ENCODE assay signal across 31 cellular contexts in the genomic region with DNA sequence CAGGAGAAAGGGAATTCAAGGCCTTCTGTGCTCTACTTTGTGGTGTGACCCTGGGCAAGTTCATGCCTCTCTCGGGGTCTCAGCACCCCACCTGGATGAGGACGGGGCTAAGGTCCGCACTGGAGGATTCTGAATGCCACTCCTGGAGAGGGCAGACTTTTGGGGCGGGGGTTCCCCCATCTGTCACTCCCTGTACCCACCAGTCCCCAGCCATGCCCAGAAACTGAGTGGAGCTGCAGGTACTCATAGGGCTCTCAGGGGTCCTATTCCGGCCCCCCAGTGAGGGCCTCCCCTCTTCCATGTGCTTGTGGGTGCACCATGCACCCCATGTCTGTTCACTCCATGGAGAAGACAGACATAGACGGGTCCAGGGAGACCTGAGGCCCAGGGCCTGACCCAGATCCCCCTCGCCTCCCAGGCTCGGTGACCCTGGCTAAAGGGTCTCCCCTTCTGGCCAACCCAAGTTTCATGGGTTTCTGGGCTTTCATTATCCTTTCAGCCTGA. TPM values are rescaled to one million over a fixed set of nuclear protein-coding genes. Genes with fewer than 3 reads are reported as not detected.
DNase-seq lines count a peak whose midpoint lies in the region; ATAC-seq and TF ChIP-seq lines count a peak whose summit lies in the region.
"Had no signal": no experiment of that assay in that cellular context is flagged by ENCODE, and none has a peak within 500 bp of the region (broad histone marks: within the 10 kb centered on the region; RNA-seq: fewer than 3 reads in every experiment).

No MANE protein-coding gene starts in this region.

- no peak overlapping the region for H2BK12ac ChIP-seq in neuronal stem cell (ENCODE audit: low read length)

- no peak overlapping the region for H3K4me2 ChIP-seq in neuronal stem cell (ENCODE audit: insufficient read depth, low read length, poor library complexity, severe bottlenecking)
- H3K4me2 ChIP-seq: A549, neural progenitor cell had no signal

- H2BK15ac ChIP-seq in neuronal stem cell (ENCODE audit: low read length), result no peak overlapping the region

- H3K27me3 ChIP-seq in body of pancreas (no peaks in the 10 kb centered on the region), neuronal stem cell (ENCODE audit: control insufficient read depth in 3 of 3, insufficient read depth in 3 of 3, low read depth in 1 of 3, low read length in 3 of 3) (peaks cover 0 to 8% (median 0%) of the 10 kb centered on the region in 3 experiments), vagina (no peaks in the 10 kb centered on the region)
- H3K27me3 ChIP-seq: neural progenitor cell, transverse colon had no signal

- peak; percentile 11 for DNase-seq in activated CD4-positive, alpha-beta memory T cell treated with anti-CD3 and anti-CD28 coated beads, Interleukin-2, amount 10 ng/mL, durations not matched to agents 7 days and 5 days
- no peak for DNase-seq in activated CD4-positive, alpha-beta memory T cell treated with anti-CD3 and anti-CD28 coated beads for 36 hours
- no peak for DNase-seq in body of pancreas
- no peak for DNase-seq in neuronal stem cell (ENCODE audit: low spot score)
- peak; percentile 60 to 77 for DNase-seq in vagina (ENCODE audit: extremely low spot score in 2 of 2)
- DNase-seq in NOMO-1 (lab: John Stamatoyannopoulos, UW; ENCODE audit: unreplicated experiment in 2 of 2), result no peak
- no peak for DNase-seq in NCI-H446 treated with DMSO at 0.1 percent for 48 hours (lab: John Stamatoyannopoulos, UW)
- DNase-seq: activated CD4-positive, alpha-beta T cell treated with anti-CD3 and anti-CD28 coated beads for 4 hours; amniotic stem cell; effector CD4-positive, alpha-beta T cell; MM.1S; NCI-H2029 treated with DMSO at 0.1 percent for 48 hours; NCI-H526; SHP77 treated with DMSO at 0.1 percent for 48 hours; stimulated activated CD8-positive, alpha-beta memory T cell treated with anti-CD3 and anti-CD28 coated beads, Interleukin-4, amount 100 ng/mL, for 48 hours; stimulated activated naive CD8-positive, alpha-beta T cell treated with anti-CD3 and anti-CD28 coated beads, Interleukin-15, amount 100 ng/mL, for 72 hours; transverse colon had no signal

- H3K27ac Mint-ChIP-seq in activated CD4-positive, alpha-beta memory T cell treated with anti-CD3 and anti-CD28 coated beads, Interleukin-2, amount 10 ng/mL, durations not matched to agents 7 days and 5 days, result no peak overlapping the region
- H3K27ac Mint-ChIP-seq in activated CD4-positive, alpha-beta memory T cell treated with anti-CD3 and anti-CD28 coated beads for 36 hours, result no peak overlapping the region
- H3K27ac Mint-ChIP-seq: activated naive CD4-positive, alpha-beta T cell treated with anti-CD3 and anti-CD28 coated beads, Interleukin-2, amount 50 U/mL, for 24 hours; B cell; CD8-positive, alpha-beta T cell; memory B cell; neural progenitor cell had no signal

- TF ChIP-seq CTCF in body of pancreas (IDR thresholded peaks at IDR 0.05) (no peak), vagina (IDR thresholded peaks at IDR 0.05) (no peak)

- no peak overlapping the region for H3K18ac ChIP-seq in neuronal stem cell (ENCODE audit: low read length)

- intact Hi-C loops in activated CD4-positive, alpha-beta memory T cell treated with anti-CD3 and anti-CD28 coated beads for 36 hours (cut with micrococcal nuclease), result no loop called here
- intact Hi-C loops in body of pancreas (cut with DNase I), result no loop called here
- intact Hi-C loops in vagina (cut with DNase I), result no loop called here

- no peaks in the 10 kb centered on the region for H3K36me3 Mint-ChIP-seq in activated CD4-positive, alpha-beta memory T cell treated with anti-CD3 and anti-CD28 coated beads, Interleukin-2, amount 10 ng/mL, durations not matched to agents 7 days and 5 days (ENCODE audit: low read depth)
- no peaks in the 10 kb centered on the region for H3K36me3 Mint-ChIP-seq in activated CD4-positive, alpha-beta memory T cell treated with anti-CD3 and anti-CD28 coated beads for 36 hours
- H3K36me3 Mint-ChIP-seq: activated naive CD4-positive, alpha-beta T cell treated with anti-CD3 and anti-CD28 coated beads, Interleukin-2, amount 50 U/mL, for 24 hours; CD8-positive, alpha-beta T cell; memory B cell; neural progenitor cell had no signal

- no peak overlapping the region for H2AFZ ChIP-seq in neuronal stem cell (ENCODE audit: low read length)
- H2AFZ ChIP-seq: neural progenitor cell had no signal

- no peak overlapping the region for H3K14ac ChIP-seq in neuronal stem cell (ENCODE audit: low read length)

- H3K4me3 ChIP-seq in body of pancreas (no peak overlapping the region), neuronal stem cell (ENCODE audit: low read length in 2 of 2) (no peak overlapping the region), vagina (no peak overlapping the region)
- H3K4me3 ChIP-seq: A549, neural progenitor cell, transverse colon had no signal

- H3K23ac ChIP-seq in neuronal stem cell (ENCODE audit: low read depth, low read length, poor library complexity), result no peak overlapping the region

- H3K9ac ChIP-seq in neuronal stem cell (ENCODE audit: low read depth, low read length, poor library complexity), result no peak overlapping the region
- H3K9ac ChIP-seq: neural progenitor cell had no signal

- POLR2A ChIA-PET in activated CD4-positive, alpha-beta memory T cell treated with anti-CD3 and anti-CD28 coated beads, Interleukin-2, amount 10 ng/mL, durations not matched to agents 7 days and 5 days (lab: Charles Lee), result no interaction called here
- POLR2A ChIA-PET in activated CD4-positive, alpha-beta memory T cell treated with anti-CD3 and anti-CD28 coated beads for 36 hours (lab: Charles Lee), result no interaction called here

- no peak overlapping the region for H4K8ac ChIP-seq in neuronal stem cell (ENCODE audit: low read depth, low read length)

- H3K27ac ChIP-seq in body of pancreas, result peak overlapping the region; percentile 7 to 87 (median 72)
- H3K27ac ChIP-seq in neuronal stem cell (replicated peaks; ENCODE audit: low read length), result no peak overlapping the region
- H3K27ac ChIP-seq in vagina, result no peak overlapping the region
- H3K27ac ChIP-seq: A549, neural progenitor cell had no signal

- H3K36me3 ChIP-seq in body of pancreas (replicated peaks in 1 of 2; ENCODE audit: insufficient read depth in 1 of 2, low read depth in 2 of 2) (no peaks in the 10 kb centered on the region), neuronal stem cell (replicated peaks in 1 of 2; ENCODE audit: control insufficient read depth in 2 of 2, insufficient read depth in 2 of 2, low read length in 2 of 2) (no peaks in the 10 kb centered on the region), vagina (no peaks in the 10 kb centered on the region)
- H3K36me3 ChIP-seq: neural progenitor cell, transverse colon had no signal

- no peak for ATAC-seq in body of pancreas
- no peak for ATAC-seq in HG03520 (IDR thresholded peaks at IDR 0.05; ENCODE audit: unreplicated experiment)
- ATAC-seq: A549; CD8-positive, alpha-beta T cell; HepG2; left lobe of liver; Panc1; right cardiac atrium; stimulated activated naive CD8-positive, alpha-beta T cell treated with anti-CD3 and anti-CD28 coated beads, Interleukin-15, amount 100 ng/mL, for 72 hours had no signal

- H3K9me3 ChIP-seq in body of pancreas, result no peaks in the 10 kb centered on the region
- H3K9me3 ChIP-seq in neuronal stem cell (replicated peaks in 1 of 2; ENCODE audit: control insufficient read depth in 2 of 2, insufficient read depth in 1 of 2, low read depth in 1 of 2, low read length in 2 of 2), result no peaks in the 10 kb centered on the region
- H3K9me3 ChIP-seq in vagina, result no peaks in the 10 kb centered on the region
- H3K9me3 ChIP-seq: A549, transverse colon had no signal

- H3K4me1 Mint-ChIP-seq in activated CD4-positive, alpha-beta memory T cell treated with anti-CD3 and anti-CD28 coated beads, Interleukin-2, amount 10 ng/mL, durations not matched to agents 7 days and 5 days, result no peaks in the 10 kb centered on the region
- no peaks in the 10 kb centered on the region for H3K4me1 Mint-ChIP-seq in activated CD4-positive, alpha-beta memory T cell treated with anti-CD3 and anti-CD28 coated beads for 36 hours (ENCODE audit: low read depth)
- H3K4me1 Mint-ChIP-seq: activated naive CD4-positive, alpha-beta T cell treated with anti-CD3 and anti-CD28 coated beads, Interleukin-2, amount 50 U/mL, for 24 hours; B cell; memory B cell; stimulated activated naive CD8-positive, alpha-beta T cell treated with anti-CD3 and anti-CD28 coated beads, Interleukin-15, amount 100 ng/mL, for 72 hours had no signal

- no peaks in the 10 kb centered on the region for H3K9me3 Mint-ChIP-seq in activated CD4-positive, alpha-beta memory T cell treated with anti-CD3 and anti-CD28 coated beads, Interleukin-2, amount 10 ng/mL, durations not matched to agents 7 days and 5 days
- no peaks in the 10 kb centered on the region for H3K9me3 Mint-ChIP-seq in activated CD4-positive, alpha-beta memory T cell treated with anti-CD3 and anti-CD28 coated beads for 36 hours
- H3K9me3 Mint-ChIP-seq: activated naive CD4-positive, alpha-beta T cell treated with anti-CD3 and anti-CD28 coated beads, Interleukin-2, amount 50 U/mL, for 24 hours; CD8-positive, alpha-beta T cell; memory B cell; neural progenitor cell; stimulated activated naive CD8-positive, alpha-beta T cell treated with anti-CD3 and anti-CD28 coated beads, Interleukin-15, amount 100 ng/mL, for 72 hours had no signal

- H3K4me1 ChIP-seq in body of pancreas, result peaks cover 100% of the 10 kb centered on the region
- H3K4me1 ChIP-seq in neuronal stem cell (ENCODE audit: control insufficient read depth in 2 of 2, insufficient read depth in 1 of 2, low read depth in 1 of 2, low read length in 2 of 2), result peaks cover 5 to 12% of the 10 kb centered on the region in 2 donors
- H3K4me1 ChIP-seq in vagina, result peaks cover 58% of the 10 kb centered on the region
- H3K4me1 ChIP-seq: neural progenitor cell had no signal

- H3K4ac ChIP-seq in neuronal stem cell (ENCODE audit: low read length), result no peak overlapping the region

- no peaks in the 10 kb centered on the region for H3K79me1 ChIP-seq in neuronal stem cell (ENCODE audit: low read depth, low read length)

- no peak overlapping the region for H4K91ac ChIP-seq in neuronal stem cell (ENCODE audit: low read depth, low read length, poor library complexity)

- H2AK5ac ChIP-seq in neuronal stem cell (ENCODE audit: low read depth, low read length), result peak overlapping the region; percentile 31

- no peak overlapping the region for H2BK5ac ChIP-seq in neuronal stem cell (ENCODE audit: low read length)

- H3K4me3 Mint-ChIP-seq in activated CD4-positive, alpha-beta memory T cell treated with anti-CD3 and anti-CD28 coated beads, Interleukin-2, amount 10 ng/mL, durations not matched to agents 7 days and 5 days, result no peak overlapping the region
- H3K4me3 Mint-ChIP-seq in activated CD4-positive, alpha-beta memory T cell treated with anti-CD3 and anti-CD28 coated beads for 36 hours, result no peak overlapping the region
- H3K4me3 Mint-ChIP-seq: activated naive CD4-positive, alpha-beta T cell treated with anti-CD3 and anti-CD28 coated beads, Interleukin-2, amount 50 U/mL, for 24 hours; B cell; CD8-positive, alpha-beta T cell; memory B cell; neural progenitor cell; stimulated activated naive CD8-positive, alpha-beta T cell treated with anti-CD3 and anti-CD28 coated beads, Interleukin-15, amount 100 ng/mL, for 72 hours had no signal

- no peak overlapping the region for H2BK120ac ChIP-seq in neuronal stem cell (ENCODE audit: low read depth, low read length)

- CTCF ChIA-PET in activated CD4-positive, alpha-beta memory T cell treated with anti-CD3 and anti-CD28 coated beads, Interleukin-2, amount 10 ng/mL, durations not matched to agents 7 days and 5 days (lab: Charles Lee), result no interaction called here
- CTCF ChIA-PET in activated CD4-positive, alpha-beta memory T cell treated with anti-CD3 and anti-CD28 coated beads for 36 hours (lab: Charles Lee), result no interaction called here

- 86 to 100% methylated on average over 3 to 7 of the region's 8 CpGs for WGBS in body of pancreas, 2 donors
- no CpG with 5 or more reads among the region's 8 CpGs for WGBS in neuronal stem cell (ENCODE audit: extremely low coverage in 2 of 2, insufficient read length in 2 of 2, insufficient replicate concordance in 1 of 2), 2 donors

- no peak for TF ChIP-seq POLR2A in body of pancreas (IDR thresholded peaks at IDR 0.05)
- TF ChIP-seq POLR2A in vagina (IDR thresholded peaks at IDR 0.05), result no peak

- H3K27me3 Mint-ChIP-seq in activated CD4-positive, alpha-beta memory T cell treated with anti-CD3 and anti-CD28 coated beads, Interleukin-2, amount 10 ng/mL, durations not matched to agents 7 days and 5 days, result peaks cover 13% of the 10 kb centered on the region
- H3K27me3 Mint-ChIP-seq in activated CD4-positive, alpha-beta memory T cell treated with anti-CD3 and anti-CD28 coated beads for 36 hours, result no peaks in the 10 kb centered on the region
- H3K27me3 Mint-ChIP-seq: activated naive CD4-positive, alpha-beta T cell treated with anti-CD3 and anti-CD28 coated beads, Interleukin-2, amount 50 U/mL, for 24 hours had no signal

RNA-seq across cellular contexts. Expression of a gene that starts 26.0 kb away (rescaled TPM):
- not detected for total RNA-seq in activated CD4-positive, alpha-beta memory T cell treated with anti-CD3 and anti-CD28 coated beads, Interleukin-2, amount 10 ng/mL, durations not matched to agents 7 days and 5 days
- under 1 TPM in 1 of 2 experiments, not detected in 1; 0.26 TPM for total RNA-seq in activated CD4-positive, alpha-beta memory T cell treated with anti-CD3 and anti-CD28 coated beads for 36 hours
- total RNA-seq in body of pancreas (not detected), vagina (3.4 TPM)
- polyA plus RNA-seq in neuronal stem cell (2013, experiment 1 of 2), result 0.57 TPM
- 0.93 TPM for polyA plus RNA-seq in neuronal stem cell (2013, experiment 2 of 2)
- total RNA-seq: chondrocyte; Daoy; left lobe of liver; T-helper 2 cell treated with Interferon-gamma antibody and Interleukin-4, amounts not matched to agents 100 ng/mL and 5 ng/mL, for 36 hours had no signal

RNA-seq across cellular contexts. Expression of a gene that starts 56.0 kb away (rescaled TPM):
- 10 to 100 TPM; 27.7 to 30.9 TPM for total RNA-seq in activated CD4-positive, alpha-beta memory T cell treated with anti-CD3 and anti-CD28 coated beads, Interleukin-2, amount 10 ng/mL, durations not matched to agents 7 days and 5 days
- total RNA-seq in activated CD4-positive, alpha-beta memory T cell treated with anti-CD3 and anti-CD28 coated beads for 36 hours, result 10 to 100 TPM; 36.3 to 39.6 TPM
- total RNA-seq in body of pancreas (1 to 10 TPM; 5.9 to 8.0 TPM), vagina (26.5 TPM)
- polyA plus RNA-seq in neuronal stem cell (2013, experiment 1 of 2), result 0.08 TPM
- 0.06 TPM for polyA plus RNA-seq in neuronal stem cell (2013, experiment 2 of 2)
- total RNA-seq: HepG2 had no signal
- polyA plus RNA-seq: HepG2 had no signal

RNA-seq across cellular contexts. Expression of a gene that starts 59.2 kb away (rescaled TPM):
- 10 to 100 TPM; 73.5 to 85.0 TPM for total RNA-seq in activated CD4-positive, alpha-beta memory T cell treated with anti-CD3 and anti-CD28 coated beads, Interleukin-2, amount 10 ng/mL, durations not matched to agents 7 days and 5 days
- 100 to 1,000 TPM; 106 to 111 TPM for total RNA-seq in activated CD4-positive, alpha-beta memory T cell treated with anti-CD3 and anti-CD28 coated beads for 36 hours
- total RNA-seq in body of pancreas (10 to 100 TPM; 17.8 to 39.7 TPM), vagina (60.2 TPM)
- polyA plus RNA-seq in neuronal stem cell (2013, experiment 1 of 2), result 8.8 TPM
- 7.7 TPM for polyA plus RNA-seq in neuronal stem cell (2013, experiment 2 of 2)

Comparison
In these comparisons a context has a peak if more than half of its experiments do, and no peak if none do; other contexts are left out.
1. DNase-seq: peak in activated CD4-positive, alpha-beta memory T cell treated with anti-CD3 and anti-CD28 coated beads, Interleukin-2, amount 10 ng/mL, durations not matched to agents 7 days and 5 days (single experiment) and vagina (2 of 2); none in activated CD4-positive, alpha-beta memory T cell treated with anti-CD3 and anti-CD28 coated beads for 36 hours (single experiment), body of pancreas (0 of 4), neuronal stem cell (single experiment), NOMO-1 (0 of 2) and NCI-H446 treated with DMSO at 0.1 percent for 48 hours (single experiment).
2. H3K27ac ChIP-seq: peak in body of pancreas (4 of 4); none in neuronal stem cell (single experiment) and vagina (single experiment).